ENCODE assay signal across 1 cellular context in the genomic region with DNA sequence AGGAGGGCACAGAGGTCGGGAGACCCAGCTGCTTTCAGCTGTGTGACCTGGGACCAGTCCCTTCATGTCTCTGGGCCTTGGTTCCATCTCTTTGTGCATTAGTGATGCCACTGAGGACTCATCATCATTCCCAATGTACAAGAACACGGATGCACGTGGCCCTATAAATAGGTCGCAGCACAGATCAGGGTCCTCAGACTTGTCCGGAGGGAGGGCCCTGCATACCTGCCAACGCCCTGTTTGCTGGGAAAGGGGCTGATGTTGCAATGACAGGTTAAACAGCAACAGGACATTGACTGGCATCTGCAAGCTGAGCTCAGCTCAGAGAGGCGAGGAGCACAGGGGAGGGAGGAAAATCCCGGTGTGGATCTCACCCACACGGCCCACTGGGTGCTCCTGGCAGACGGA.
TF ChIP-seq lines count a peak whose summit lies in the region.

No MANE protein-coding gene starts in this region.

TF ChIP-seq in HepG2, 621 proteins besides CTCF, POLR2A, EP300 and RAD21 (continued from another document and continues in another):
- TF ChIP-seq, protein P1, sequence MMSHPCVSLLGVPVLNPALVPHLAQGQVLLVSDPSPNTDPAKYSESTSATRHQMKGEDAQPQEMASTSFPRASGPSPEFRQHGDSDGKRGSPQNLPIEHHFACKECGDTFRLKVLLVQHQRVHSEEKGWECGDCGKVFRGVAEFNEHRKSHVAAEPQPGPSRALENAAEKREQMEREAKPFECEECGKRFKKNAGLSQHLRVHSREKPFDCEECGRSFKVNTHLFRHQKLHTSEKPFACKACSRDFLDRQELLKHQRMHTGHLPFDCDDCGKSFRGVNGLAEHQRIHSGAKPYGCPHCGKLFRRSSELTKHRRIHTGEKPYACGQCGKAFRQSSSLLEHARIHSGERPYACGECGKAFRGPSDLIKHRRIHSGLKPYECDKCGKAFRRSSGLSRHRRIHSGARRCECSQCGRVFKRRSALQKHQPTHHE (CRISPR knock-in tag; IDR thresholded peaks at IDR 0.05; ENCODE audit: borderline replicate concordance), result peak; percentile 51; the same call in 1 of the 2 replicates
- TF ChIP-seq NFE2 (CRISPR knock-in tag; IDR thresholded peaks at IDR 0.05) (peak; percentile 61; the same call in 1 of the 2 replicates), ZNF547 (CRISPR knock-in tag; IDR thresholded peaks at IDR 0.05) (no peak; the same call in 1 of the 2 replicates), MTF2 (CRISPR knock-in tag; IDR thresholded peaks at IDR 0.05; ENCODE audit: borderline replicate concordance) (no peak), SMAD3 (CRISPR knock-in tag; IDR thresholded peaks at IDR 0.05) (peak; percentile 100), GABPB1 (CRISPR knock-in tag; IDR thresholded peaks at IDR 0.05) (peak; percentile 70), ZNF446 (CRISPR knock-in tag; IDR thresholded peaks at IDR 0.05) (no peak), ZNF251 (CRISPR knock-in tag; IDR thresholded peaks at IDR 0.05) (0 out of 2 replicates have a peak, but pooled peaks have one; percentile 28), RBM22 (optimal IDR thresholded peaks at IDR 0.05; ENCODE audit: low read length) (no peak), MED1 (CRISPR knock-in tag; IDR thresholded peaks at IDR 0.05) (peak; percentile 98), SMAD1 (CRISPR knock-in tag; IDR thresholded peaks at IDR 0.05; ENCODE audit: borderline replicate concordance, low read depth) (no peak), ZNF33B (CRISPR knock-in tag; IDR thresholded peaks at IDR 0.05) (no peak), ZNF232 (CRISPR knock-in tag; IDR thresholded peaks at IDR 0.05; ENCODE audit: borderline replicate concordance) (peak; percentile 92), TCF7L2 (IDR thresholded peaks at IDR 0.05; ENCODE audit: low read depth, low read length) (no peak), MAFK (conservative IDR thresholded peaks at IDR 0.05 in 1 of 2, IDR thresholded peaks at IDR 0.05 in 1 of 2; ENCODE audit: low read length in 2 of 2) (peak; percentile 40 to 79), ZFP36L2 (CRISPR knock-in tag; IDR thresholded peaks at IDR 0.05) (peak; percentile 70; the same call in 1 of the 2 replicates), ZNF605 (CRISPR knock-in tag; IDR thresholded peaks at IDR 0.05) (peak; percentile 80; the same call in 1 of the 2 replicates), IRF2 (CRISPR knock-in tag; IDR thresholded peaks at IDR 0.05) (peak; percentile 97), IKZF4 (CRISPR knock-in tag; IDR thresholded peaks at IDR 0.05; ENCODE audit: borderline replicate concordance, low read depth, not compliant biosample characterization) (peak; percentile 91), SOX5 (CRISPR knock-in tag; IDR thresholded peaks at IDR 0.05; ENCODE audit: borderline replicate concordance) (peak; percentile 97), ZNF598 (CRISPR knock-in tag; IDR thresholded peaks at IDR 0.05; ENCODE audit: borderline replicate concordance) (peak; percentile 8; the same call in 1 of the 2 replicates), JDP2 (CRISPR knock-in tag; IDR thresholded peaks at IDR 0.05; ENCODE audit: borderline replicate concordance) (peak; percentile 29; the same call in 1 of the 2 replicates), ZBTB8A (CRISPR knock-in tag; IDR thresholded peaks at IDR 0.05; ENCODE audit: borderline replicate concordance, low read depth) (no peak), ZNF343 (CRISPR knock-in tag; IDR thresholded peaks at IDR 0.05) (peak; percentile 67; the same call in 1 of the 2 replicates), PCBP1 (IDR thresholded peaks at IDR 0.05; ENCODE audit: borderline replicate concordance, low read depth, low read length) (no peak), ATF7 (IDR thresholded peaks at IDR 0.05) (0 out of 2 replicates have a peak, but pooled peaks have one; percentile 35), ATF7 (CRISPR knock-in tag; IDR thresholded peaks at IDR 0.05) (peak; percentile 96), NKX3-1 (CRISPR knock-in tag; IDR thresholded peaks at IDR 0.05) (0 out of 2 replicates have a peak, but pooled peaks have one; percentile 24), ZNF564 (CRISPR knock-in tag; IDR thresholded peaks at IDR 0.05) (peak; percentile 83; the same call in 1 of the 2 replicates), ZNF724P (CRISPR knock-in tag; IDR thresholded peaks at IDR 0.05; ENCODE audit: borderline replicate concordance) (peak; percentile 81; the same call in 1 of the 2 replicates), ZSCAN25 (CRISPR knock-in tag; IDR thresholded peaks at IDR 0.05) (peak; percentile 73; the same call in 1 of the 2 replicates), BCL6 (CRISPR knock-in tag; IDR thresholded peaks at IDR 0.05) (peak; percentile 95), CBFB (CRISPR knock-in tag; IDR thresholded peaks at IDR 0.05) (peak; percentile 93), ETV6 (CRISPR knock-in tag; conservative IDR thresholded peaks at IDR 0.05) (peak; percentile 41; the same call in 1 of the 2 replicates), ZNF180 (CRISPR knock-in tag; IDR thresholded peaks at IDR 0.05; ENCODE audit: borderline replicate concordance, low read depth) (no peak), GLI4 (CRISPR knock-in tag; IDR thresholded peaks at IDR 0.05; ENCODE audit: borderline replicate concordance) (no peak; the same call in 1 of the 2 replicates), ZNF879 (CRISPR knock-in tag; IDR thresholded peaks at IDR 0.05) (no peak), KDM3A (CRISPR knock-in tag; IDR thresholded peaks at IDR 0.05; ENCODE audit: low read depth) (peak; percentile 98), ZNF776 (CRISPR knock-in tag; IDR thresholded peaks at IDR 0.05) (no peak; the same call in 1 of the 2 replicates), U2AF1 (optimal IDR thresholded peaks at IDR 0.05; ENCODE audit: low read depth, low read length) (peak; percentile 79), ZNF772 (CRISPR knock-in tag; IDR thresholded peaks at IDR 0.05) (peak; percentile 97), MAFG (CRISPR knock-in tag; IDR thresholded peaks at IDR 0.05) (no peak), ZNF430 (CRISPR knock-in tag; IDR thresholded peaks at IDR 0.05) (peak; percentile 84; the same call in 1 of the 2 replicates), SMAD9 (CRISPR knock-in tag; IDR thresholded peaks at IDR 0.05) (no peak), ZNF451 (CRISPR knock-in tag; IDR thresholded peaks at IDR 0.05) (peak; percentile 94; the same call in 1 of the 2 replicates)
- TF ChIP-seq, protein P2, sequence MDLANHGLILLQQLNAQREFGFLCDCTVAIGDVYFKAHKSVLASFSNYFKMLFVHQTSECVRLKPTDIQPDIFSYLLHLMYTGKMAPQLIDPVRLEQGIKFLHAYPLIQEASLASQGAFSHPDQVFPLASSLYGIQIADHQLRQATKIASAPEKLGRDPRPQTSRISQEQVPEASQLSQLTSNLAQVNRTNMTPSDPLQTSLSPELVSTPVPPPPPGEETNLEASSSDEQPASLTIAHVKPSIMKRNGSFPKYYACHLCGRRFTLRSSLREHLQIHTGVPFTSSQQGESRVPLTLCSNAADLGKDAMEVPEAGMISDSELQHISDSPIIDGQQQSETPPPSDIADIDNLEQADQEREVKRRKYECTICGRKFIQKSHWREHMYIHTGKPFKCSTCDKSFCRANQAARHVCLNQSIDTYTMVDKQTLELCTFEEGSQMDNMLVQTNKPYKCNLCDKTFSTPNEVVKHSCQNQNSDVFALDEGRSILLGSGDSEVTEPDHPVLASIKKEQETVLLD (CRISPR knock-in tag; IDR thresholded peaks at IDR 0.05; ENCODE audit: low read depth), result no peak; the same call in 1 of the 2 replicates
- TF ChIP-seq, protein P3, sequence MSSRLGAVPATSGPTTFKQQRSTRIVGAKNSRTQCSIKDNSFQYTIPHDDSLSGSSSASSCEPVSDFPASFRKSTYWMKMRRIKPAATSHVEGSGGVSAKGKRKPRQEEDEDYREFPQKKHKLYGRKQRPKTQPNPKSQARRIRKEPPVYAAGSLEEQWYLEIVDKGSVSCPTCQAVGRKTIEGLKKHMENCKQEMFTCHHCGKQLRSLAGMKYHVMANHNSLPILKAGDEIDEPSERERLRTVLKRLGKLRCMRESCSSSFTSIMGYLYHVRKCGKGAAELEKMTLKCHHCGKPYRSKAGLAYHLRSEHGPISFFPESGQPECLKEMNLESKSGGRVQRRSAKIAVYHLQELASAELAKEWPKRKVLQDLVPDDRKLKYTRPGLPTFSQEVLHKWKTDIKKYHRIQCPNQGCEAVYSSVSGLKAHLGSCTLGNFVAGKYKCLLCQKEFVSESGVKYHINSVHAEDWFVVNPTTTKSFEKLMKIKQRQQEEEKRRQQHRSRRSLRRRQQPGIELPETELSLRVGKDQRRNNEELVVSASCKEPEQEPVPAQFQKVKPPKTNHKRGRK (CRISPR knock-in tag; IDR thresholded peaks at IDR 0.05), result no peak
- TF ChIP-seq, protein P4, sequence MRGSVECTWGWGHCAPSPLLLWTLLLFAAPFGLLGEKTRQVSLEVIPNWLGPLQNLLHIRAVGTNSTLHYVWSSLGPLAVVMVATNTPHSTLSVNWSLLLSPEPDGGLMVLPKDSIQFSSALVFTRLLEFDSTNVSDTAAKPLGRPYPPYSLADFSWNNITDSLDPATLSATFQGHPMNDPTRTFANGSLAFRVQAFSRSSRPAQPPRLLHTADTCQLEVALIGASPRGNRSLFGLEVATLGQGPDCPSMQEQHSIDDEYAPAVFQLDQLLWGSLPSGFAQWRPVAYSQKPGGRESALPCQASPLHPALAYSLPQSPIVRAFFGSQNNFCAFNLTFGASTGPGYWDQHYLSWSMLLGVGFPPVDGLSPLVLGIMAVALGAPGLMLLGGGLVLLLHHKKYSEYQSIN (CRISPR knock-in tag; IDR thresholded peaks at IDR 0.05; ENCODE audit: borderline replicate concordance), result no peak
- TF ChIP-seq, protein P5, sequence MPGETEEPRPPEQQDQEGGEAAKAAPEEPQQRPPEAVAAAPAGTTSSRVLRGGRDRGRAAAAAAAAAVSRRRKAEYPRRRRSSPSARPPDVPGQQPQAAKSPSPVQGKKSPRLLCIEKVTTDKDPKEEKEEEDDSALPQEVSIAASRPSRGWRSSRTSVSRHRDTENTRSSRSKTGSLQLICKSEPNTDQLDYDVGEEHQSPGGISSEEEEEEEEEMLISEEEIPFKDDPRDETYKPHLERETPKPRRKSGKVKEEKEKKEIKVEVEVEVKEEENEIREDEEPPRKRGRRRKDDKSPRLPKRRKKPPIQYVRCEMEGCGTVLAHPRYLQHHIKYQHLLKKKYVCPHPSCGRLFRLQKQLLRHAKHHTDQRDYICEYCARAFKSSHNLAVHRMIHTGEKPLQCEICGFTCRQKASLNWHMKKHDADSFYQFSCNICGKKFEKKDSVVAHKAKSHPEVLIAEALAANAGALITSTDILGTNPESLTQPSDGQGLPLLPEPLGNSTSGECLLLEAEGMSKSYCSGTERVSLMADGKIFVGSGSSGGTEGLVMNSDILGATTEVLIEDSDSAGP (CRISPR knock-in tag; IDR thresholded peaks at IDR 0.05; ENCODE audit: borderline replicate concordance), result peak; percentile 93
- TF ChIP-seq, protein P6, sequence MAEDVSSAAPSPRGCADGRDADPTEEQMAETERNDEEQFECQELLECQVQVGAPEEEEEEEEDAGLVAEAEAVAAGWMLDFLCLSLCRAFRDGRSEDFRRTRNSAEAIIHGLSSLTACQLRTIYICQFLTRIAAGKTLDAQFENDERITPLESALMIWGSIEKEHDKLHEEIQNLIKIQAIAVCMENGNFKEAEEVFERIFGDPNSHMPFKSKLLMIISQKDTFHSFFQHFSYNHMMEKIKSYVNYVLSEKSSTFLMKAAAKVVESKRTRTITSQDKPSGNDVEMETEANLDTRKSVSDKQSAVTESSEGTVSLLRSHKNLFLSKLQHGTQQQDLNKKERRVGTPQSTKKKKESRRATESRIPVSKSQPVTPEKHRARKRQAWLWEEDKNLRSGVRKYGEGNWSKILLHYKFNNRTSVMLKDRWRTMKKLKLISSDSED (CRISPR knock-in tag; IDR thresholded peaks at IDR 0.05), result no peak
- TF ChIP-seq, protein P7, sequence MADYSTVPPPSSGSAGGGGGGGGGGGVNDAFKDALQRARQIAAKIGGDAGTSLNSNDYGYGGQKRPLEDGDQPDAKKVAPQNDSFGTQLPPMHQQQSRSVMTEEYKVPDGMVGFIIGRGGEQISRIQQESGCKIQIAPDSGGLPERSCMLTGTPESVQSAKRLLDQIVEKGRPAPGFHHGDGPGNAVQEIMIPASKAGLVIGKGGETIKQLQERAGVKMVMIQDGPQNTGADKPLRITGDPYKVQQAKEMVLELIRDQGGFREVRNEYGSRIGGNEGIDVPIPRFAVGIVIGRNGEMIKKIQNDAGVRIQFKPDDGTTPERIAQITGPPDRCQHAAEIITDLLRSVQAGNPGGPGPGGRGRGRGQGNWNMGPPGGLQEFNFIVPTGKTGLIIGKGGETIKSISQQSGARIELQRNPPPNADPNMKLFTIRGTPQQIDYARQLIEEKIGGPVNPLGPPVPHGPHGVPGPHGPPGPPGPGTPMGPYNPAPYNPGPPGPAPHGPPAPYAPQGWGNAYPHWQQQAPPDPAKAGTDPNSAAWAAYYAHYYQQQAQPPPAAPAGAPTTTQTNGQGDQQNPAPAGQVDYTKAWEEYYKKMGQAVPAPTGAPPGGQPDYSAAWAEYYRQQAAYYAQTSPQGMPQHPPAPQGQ (CRISPR knock-in tag; IDR thresholded peaks at IDR 0.05; ENCODE audit: borderline replicate concordance), result peak; percentile 95; the same call in 1 of the 2 replicates
- TF ChIP-seq, protein P8, sequence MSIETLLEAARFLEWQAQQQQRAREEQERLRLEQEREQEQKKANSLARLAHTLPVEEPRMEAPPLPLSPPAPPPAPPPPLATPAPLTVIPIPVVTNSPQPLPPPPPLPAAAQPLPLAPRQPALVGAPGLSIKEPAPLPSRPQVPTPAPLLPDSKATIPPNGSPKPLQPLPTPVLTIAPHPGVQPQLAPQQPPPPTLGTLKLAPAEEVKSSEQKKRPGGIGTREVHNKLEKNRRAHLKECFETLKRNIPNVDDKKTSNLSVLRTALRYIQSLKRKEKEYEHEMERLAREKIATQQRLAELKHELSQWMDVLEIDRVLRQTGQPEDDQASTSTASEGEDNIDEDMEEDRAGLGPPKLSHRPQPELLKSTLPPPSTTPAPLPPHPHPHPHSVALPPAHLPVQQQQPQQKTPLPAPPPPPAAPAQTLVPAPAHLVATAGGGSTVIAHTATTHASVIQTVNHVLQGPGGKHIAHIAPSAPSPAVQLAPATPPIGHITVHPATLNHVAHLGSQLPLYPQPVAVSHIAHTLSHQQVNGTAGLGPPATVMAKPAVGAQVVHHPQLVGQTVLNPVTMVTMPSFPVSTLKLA (IDR thresholded peaks at IDR 0.05), result peak; percentile 83
- TF ChIP-seq, protein P9, sequence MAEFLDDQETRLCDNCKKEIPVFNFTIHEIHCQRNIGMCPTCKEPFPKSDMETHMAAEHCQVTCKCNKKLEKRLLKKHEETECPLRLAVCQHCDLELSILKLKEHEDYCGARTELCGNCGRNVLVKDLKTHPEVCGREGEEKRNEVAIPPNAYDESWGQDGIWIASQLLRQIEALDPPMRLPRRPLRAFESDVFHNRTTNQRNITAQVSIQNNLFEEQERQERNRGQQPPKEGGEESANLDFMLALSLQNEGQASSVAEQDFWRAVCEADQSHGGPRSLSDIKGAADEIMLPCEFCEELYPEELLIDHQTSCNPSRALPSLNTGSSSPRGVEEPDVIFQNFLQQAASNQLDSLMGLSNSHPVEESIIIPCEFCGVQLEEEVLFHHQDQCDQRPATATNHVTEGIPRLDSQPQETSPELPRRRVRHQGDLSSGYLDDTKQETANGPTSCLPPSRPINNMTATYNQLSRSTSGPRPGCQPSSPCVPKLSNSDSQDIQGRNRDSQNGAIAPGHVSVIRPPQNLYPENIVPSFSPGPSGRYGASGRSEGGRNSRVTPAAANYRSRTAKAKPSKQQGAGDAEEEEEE (CRISPR knock-in tag; IDR thresholded peaks at IDR 0.05; ENCODE audit: borderline replicate concordance), result no peak
- TF ChIP-seq, protein P10, sequence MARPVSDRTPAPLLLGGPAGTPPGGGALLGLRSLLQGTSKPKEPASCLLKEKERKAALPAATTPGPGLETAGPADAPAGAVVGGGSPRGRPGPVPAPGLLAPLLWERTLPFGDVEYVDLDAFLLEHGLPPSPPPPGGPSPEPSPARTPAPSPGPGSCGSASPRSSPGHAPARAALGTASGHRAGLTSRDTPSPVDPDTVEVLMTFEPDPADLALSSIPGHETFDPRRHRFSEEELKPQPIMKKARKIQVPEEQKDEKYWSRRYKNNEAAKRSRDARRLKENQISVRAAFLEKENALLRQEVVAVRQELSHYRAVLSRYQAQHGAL (CRISPR knock-in tag; IDR thresholded peaks at IDR 0.05; ENCODE audit: not compliant biosample characterization), result no peak
